ENCODE assay signal across 7 cellular contexts in genomic region chr10:105914432-105914831, GRCh38.
"Had no signal": no experiment of that assay in that cellular context is flagged by ENCODE, and none has a peak within 500 bp of the region (broad histone marks: within the 10 kb centered on the region; RNA-seq: fewer than 3 reads in every experiment).

No MANE protein-coding gene starts in this region.

- FAIRE-seq: G401.6, GM12891, GM12892, GM18507, GM19239 had no signal

- DNase-seq: GDM1, GF-D8 had no signal
